9 cellular contexts compared by ENCODE assay signal in the genomic region with DNA sequence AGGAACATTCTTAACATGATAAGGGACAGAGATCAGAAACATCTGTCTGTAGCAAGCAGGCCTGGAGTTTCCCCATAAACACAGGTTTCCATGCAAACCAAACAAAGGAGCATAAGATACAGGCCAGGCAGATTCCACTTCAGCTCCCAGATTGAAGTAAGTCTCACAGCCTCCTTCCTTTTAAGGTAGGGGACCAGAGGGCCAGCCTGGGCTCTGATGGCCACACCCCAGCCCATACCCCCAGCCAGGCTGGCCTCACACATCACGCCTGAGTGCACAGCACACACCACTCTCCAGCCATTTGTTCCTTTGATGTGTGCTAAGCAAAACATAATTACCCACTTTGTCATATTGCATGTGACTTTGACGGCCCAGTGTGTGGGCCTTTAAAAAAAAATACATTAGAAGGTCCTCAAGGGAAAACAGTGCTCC.
A peak's percentile ranks its signal among the peaks of the same experiment; 100 is the strongest.
DNase-seq lines count a peak whose midpoint lies in the region; TF ChIP-seq lines count a peak whose summit lies in the region.
"Had no signal": no experiment of that assay in that cellular context is flagged by ENCODE, and none has a peak within 500 bp of the region (broad histone marks: within the 10 kb centered on the region; RNA-seq: fewer than 3 reads in every experiment).

No MANE protein-coding gene starts in this region.

- peak overlapping the region; percentile 41 for H3K27ac ChIP-seq in hepatocyte
- H3K27ac ChIP-seq in suprapubic skin: no peak overlapping the region

- peaks cover 3% of the 10 kb centered on the region for H3K27me3 ChIP-seq in hepatocyte
- peaks cover 7% of the 10 kb centered on the region for H3K27me3 ChIP-seq in suprapubic skin

- H3K9me3 ChIP-seq in hepatocyte (ENCODE audit: low read depth) (no peaks in the 10 kb centered on the region), suprapubic skin (no peaks in the 10 kb centered on the region)
- H3K9me3 ChIP-seq: Caco-2 had no signal

- H3K4me1 ChIP-seq in hepatocyte (ENCODE audit: insufficient read depth): peaks cover 10% of the 10 kb centered on the region
- H3K4me1 ChIP-seq in suprapubic skin: no peaks in the 10 kb centered on the region
- H3K4me1 ChIP-seq: Caco-2 had no signal

- TF ChIP-seq EP300 in suprapubic skin (IDR thresholded peaks at IDR 0.05): no peak

- H4K20me1 ChIP-seq in hepatocyte (ENCODE audit: insufficient read depth, poor library complexity, severe bottlenecking): no peaks in the 10 kb centered on the region

- H3K36me3 ChIP-seq in hepatocyte (replicated peaks; ENCODE audit: insufficient read depth, low read depth) (no peaks in the 10 kb centered on the region), suprapubic skin (no peaks in the 10 kb centered on the region)

- no peak overlapping the region for H3K4me2 ChIP-seq in hepatocyte

- H3K4me3 ChIP-seq in hepatocyte (no peak overlapping the region), suprapubic skin (no peak overlapping the region)

- H3K79me2 ChIP-seq in hepatocyte: no peaks in the 10 kb centered on the region

- TF ChIP-seq POLR2A in suprapubic skin (IDR thresholded peaks at IDR 0.05): no peak

- DNase-seq in AG08395 (ENCODE audit: low spot score) (peak; percentile 68), HCEC 1CT (peak; percentile 82), RPMI7951 (ENCODE audit: low read depth) (peak; percentile 99), hepatocyte (ENCODE audit: low spot score) (peak; percentile 43), suprapubic skin (ENCODE audit: low spot score in 2 of 2) (no peak), RKO (ENCODE audit: low spot score) (no peak), NCI-H1694 treated with DMSO at 0.1 percent for 48 hours (lab: John Stamatoyannopoulos, UW) (no peak)
- DNase-seq in stimulated activated CD8-positive, alpha-beta memory T cell treated with anti-CD3 and anti-CD28 coated beads, Interleukin-4, amount 100 ng/mL, for 48 hours: no peak
- DNase-seq: Caco-2 had no signal

- H3K9me2 ChIP-seq in hepatocyte (replicated peaks; ENCODE audit: insufficient read depth): no peaks in the 10 kb centered on the region

- TF ChIP-seq CTCF in hepatocyte (IDR thresholded peaks at IDR 0.05; ENCODE audit: poor library complexity) (no peak), suprapubic skin (IDR thresholded peaks at IDR 0.05) (no peak)

- 41% methylated on average over 2 of the region's 2 CpGs for WGBS in hepatocyte (ENCODE audit: low lambda C conversion rate, missing lambda C conversion rate)
- 31% methylated on average over 2 of the region's 2 CpGs for WGBS in suprapubic skin

- no peak overlapping the region for H2AFZ ChIP-seq in hepatocyte

Comparison
In these comparisons a context has a peak if more than half of its experiments do, and no peak if none do; other contexts are left out.
1. DNase-seq: peak in AG08395 (single experiment), HCEC 1CT (single experiment), RPMI7951 (single experiment) and hepatocyte (single experiment); none in stimulated activated CD8-positive, alpha-beta memory T cell treated with anti-CD3 and anti-CD28 coated beads, Interleukin-4, amount 100 ng/mL, for 48 hours (single experiment), suprapubic skin (0 of 2), RKO (single experiment) and NCI-H1694 treated with DMSO at 0.1 percent for 48 hours (single experiment).